ENCODE assay signal across 25 cellular contexts in the genomic region with DNA sequence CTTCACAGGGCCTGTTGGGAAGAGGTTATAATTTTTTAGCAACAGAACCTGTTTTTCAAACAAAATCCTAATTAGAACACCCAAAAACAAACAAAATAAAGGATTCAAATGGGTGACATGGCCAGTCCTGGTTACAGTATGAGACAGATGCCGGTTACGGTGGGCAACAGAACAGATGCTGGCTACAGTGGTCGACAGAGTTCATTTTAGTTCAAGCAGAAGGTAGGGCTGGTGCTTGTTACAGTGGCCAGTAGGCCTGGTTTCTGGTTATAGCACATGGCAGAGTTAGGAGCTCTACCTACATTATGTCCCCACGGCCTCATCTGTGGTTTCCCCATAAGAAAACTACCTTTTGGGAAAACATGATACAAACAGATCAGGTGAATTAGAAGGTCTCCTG.
DNase-seq lines count a peak whose midpoint lies in the region; ATAC-seq and TF ChIP-seq lines count a peak whose summit lies in the region.
"Had no signal": no experiment of that assay in that cellular context is flagged by ENCODE, and none has a peak within 500 bp of the region (broad histone marks: within the 10 kb centered on the region; RNA-seq: fewer than 3 reads in every experiment).

No MANE protein-coding gene starts in this region.

- no peaks in the 10 kb centered on the region for H3K9me3 ChIP-seq in right cardiac atrium (ENCODE audit: control insufficient read depth, low read length)
- H3K9me3 ChIP-seq in H9 (ENCODE audit: control insufficient read depth, low read depth, low read length), result no peaks in the 10 kb centered on the region
- H3K9me3 ChIP-seq in sigmoid colon, result no peaks in the 10 kb centered on the region
- H3K9me3 ChIP-seq: A549; BE2C; BLaER1 treated with 17β-estradiol and CSF1 and Interleukin-3, amounts not matched to agents 10 nM and 100 nM had no signal

- no peak overlapping the region for H3K4me2 ChIP-seq in H9 (ENCODE audit: insufficient read depth, insufficient read length, low read length)
- H3K4me2 ChIP-seq: A549; BLaER1 treated with 17β-estradiol and CSF1 and Interleukin-3, amounts not matched to agents 10 nM and 100 nM had no signal

- H2AK5ac ChIP-seq in H9 (ENCODE audit: insufficient read length, low read length), result no peak overlapping the region

- H3K56ac ChIP-seq in H9 (ENCODE audit: insufficient read length, low read depth, low read length), result no peak overlapping the region

- 95% methylated on average over 4 of the region's 4 CpGs for WGBS in right cardiac atrium
- no CpG with 5 or more reads among the region's 4 CpGs for WGBS in H9 (ENCODE audit: extremely low coverage, insufficient read length, low lambda C conversion rate)
- WGBS in sigmoid colon, 2 donors, result 94% methylated on average over 4 of the region's 4 CpGs

- H3K27me3 Mint-ChIP-seq in H9 (ENCODE audit: low read depth) (no peaks in the 10 kb centered on the region), glutamatergic neuron (ENCODE audit: unreplicated experiment) (no peaks in the 10 kb centered on the region), neural crest cell (ENCODE audit: low read depth) (no peaks in the 10 kb centered on the region)

- H3K4me1 Mint-ChIP-seq in H9 (peaks cover 0 to 7% of the 10 kb centered on the region in 2 experiments; a peak in 1 of 4 replicates), glutamatergic neuron (ENCODE audit: low read depth, unreplicated experiment) (peaks cover 13% of the 10 kb centered on the region), neural crest cell (peaks cover 4% of the 10 kb centered on the region)
- H3K4me1 Mint-ChIP-seq: CD14-positive monocyte; CD8-positive, alpha-beta memory T cell had no signal

- no peak overlapping the region for H2AFZ ChIP-seq in H9 (ENCODE audit: low read length)
- H2AFZ ChIP-seq: GM23248 had no signal

- no peak overlapping the region for H3K4ac ChIP-seq in H9 (ENCODE audit: low read depth, low read length)

- H4K8ac ChIP-seq in H9 (replicated peaks; ENCODE audit: insufficient read length, low read depth, low read length), result no peak overlapping the region

- ATAC-seq in Right ventricle myocardium superior (ENCODE audit: poor library complexity) (peak; percentile 38), right cardiac atrium (no peak)
- ATAC-seq: A549, GM12878, HCT116 had no signal

- TF ChIP-seq CTCF in H9 (conservative IDR thresholded peaks at IDR 0.05) (no peak), glutamatergic neuron (IDR thresholded peaks at IDR 0.05; ENCODE audit: partially characterized antibody, unreplicated experiment) (no peak), neural crest cell (conservative IDR thresholded peaks at IDR 0.05) (no peak), sigmoid colon (IDR thresholded peaks at IDR 0.05) (no peak)

- no peaks in the 10 kb centered on the region for H3K79me2 ChIP-seq in H9 (ENCODE audit: insufficient read depth, low read length)

- H3K27me3 ChIP-seq in right cardiac atrium (ENCODE audit: control insufficient read depth, insufficient read depth) (no peaks in the 10 kb centered on the region), H9 (ENCODE audit: insufficient read depth, low read length) (no peaks in the 10 kb centered on the region), sigmoid colon (no peaks in the 10 kb centered on the region)
- H3K27me3 ChIP-seq: BE2C; BLaER1 treated with 17β-estradiol and CSF1 and Interleukin-3, amounts not matched to agents 10 nM and 100 nM had no signal

- no peak overlapping the region for H2BK15ac ChIP-seq in H9 (ENCODE audit: low read depth, low read length)

- H3K14ac ChIP-seq in H9 (ENCODE audit: insufficient read depth, low read length), result no peak overlapping the region

- no peak for TF ChIP-seq EP300 in sigmoid colon (IDR thresholded peaks at IDR 0.05)

- intact Hi-C loops in Right ventricle myocardium superior (cut with DNase I), result no loop called here
- intact Hi-C loops in right cardiac atrium (cut with DNase I), result no loop called here
- intact Hi-C loops in sigmoid colon (cut with DNase I), result no loop called here

- no peak overlapping the region for H3K18ac ChIP-seq in H9 (ENCODE audit: insufficient read length, low read depth, low read length)

- no peak overlapping the region for H4K5ac ChIP-seq in H9 (ENCODE audit: insufficient read length, low read depth, low read length)

- H3K36me3 Mint-ChIP-seq in H9 (ENCODE audit: insufficient read depth in 1 of 3, low read depth in 3 of 3) (no peaks in the 10 kb centered on the region), glutamatergic neuron (ENCODE audit: unreplicated experiment) (no peaks in the 10 kb centered on the region), neural crest cell (ENCODE audit: low read depth) (peaks cover 3% of the 10 kb centered on the region)
- H3K36me3 Mint-ChIP-seq: CD14-positive monocyte; CD8-positive, alpha-beta memory T cell had no signal

- no peak overlapping the region for H4K91ac ChIP-seq in H9 (ENCODE audit: insufficient read length, low read depth, low read length)

- H3K79me1 ChIP-seq in H9 (ENCODE audit: insufficient read depth, low read depth, low read length, poor library complexity, severe bottlenecking), result no peaks in the 10 kb centered on the region

- H4K20me1 ChIP-seq in H9 (ENCODE audit: control insufficient read depth, insufficient read depth, insufficient read length), result no peaks in the 10 kb centered on the region
- H4K20me1 ChIP-seq: BLaER1 treated with 17β-estradiol and CSF1 and Interleukin-3, amounts not matched to agents 10 nM and 100 nM had no signal

- H3K23ac ChIP-seq in H9 (ENCODE audit: insufficient read length, low read depth, low read length), result no peak overlapping the region

- no peak for TF ChIP-seq POLR2A in sigmoid colon (IDR thresholded peaks at IDR 0.05)

- H3K27ac ChIP-seq in right cardiac atrium (ENCODE audit: low read length) (no peak overlapping the region), H9 (ENCODE audit: insufficient read length, low read depth, low read length) (no peak overlapping the region), sigmoid colon (no peak overlapping the region)
- H3K27ac ChIP-seq: A549; BLaER1 treated with 17β-estradiol and CSF1 and Interleukin-3, amounts not matched to agents 10 nM and 100 nM had no signal

- H2BK120ac ChIP-seq in H9 (ENCODE audit: low read depth, low read length, poor library complexity, severe bottlenecking), result no peak overlapping the region

- H3K23me2 ChIP-seq in H9 (ENCODE audit: insufficient read length, low read depth, low read length, poor library complexity, severe bottlenecking), result no peaks in the 10 kb centered on the region

- H3K4me1 ChIP-seq in right cardiac atrium (ENCODE audit: control insufficient read depth, insufficient read depth, low read length) (no peaks in the 10 kb centered on the region), H9 (ENCODE audit: insufficient read depth, low read length) (no peaks in the 10 kb centered on the region; the same call in 1 of the 2 replicates), sigmoid colon (peaks cover 0 to 32% (median 17%) of the 10 kb centered on the region in 4 donors)
- H3K4me1 ChIP-seq: A549; BE2C; BLaER1 treated with 17β-estradiol and CSF1 and Interleukin-3, amounts not matched to agents 10 nM and 100 nM had no signal

- H2BK20ac ChIP-seq in H9 (ENCODE audit: low read depth, low read length, poor library complexity, severe bottlenecking), result no peak overlapping the region

- H3K27ac Mint-ChIP-seq in H9, result peak overlapping the region in 2 of 3 experiments; percentile 23 to 50; a peak in 1 of 7 replicates
- H3K27ac Mint-ChIP-seq in glutamatergic neuron (ENCODE audit: unreplicated experiment), result peak overlapping the region; percentile 67
- H3K27ac Mint-ChIP-seq in neural crest cell (ENCODE audit: unreplicated experiment), result peak overlapping the region; percentile 19
- H3K27ac Mint-ChIP-seq: CD14-positive monocyte; CD4-positive, alpha-beta T cell; CD8-positive, alpha-beta memory T cell had no signal

- no peak overlapping the region for H3T11ph ChIP-seq in H9 (ENCODE audit: low read length)

- H2BK12ac ChIP-seq in H9 (ENCODE audit: insufficient read length, low read depth, low read length), result no peak overlapping the region

- H3K4me3 ChIP-seq in right cardiac atrium (ENCODE audit: low read length) (no peak overlapping the region), sigmoid colon (no peak overlapping the region)
- H3K4me3 ChIP-seq: A549; BLaER1 treated with 17β-estradiol and CSF1 and Interleukin-3, amounts not matched to agents 10 nM and 100 nM; GM12878; GM23248 had no signal

- no peak overlapping the region for H3K4me3 Mint-ChIP-seq in H9
- no peak overlapping the region for H3K4me3 Mint-ChIP-seq in glutamatergic neuron (ENCODE audit: unreplicated experiment)
- H3K4me3 Mint-ChIP-seq in neural crest cell, result no peak overlapping the region
- H3K4me3 Mint-ChIP-seq: CD14-positive monocyte; CD4-positive, alpha-beta T cell; CD8-positive, alpha-beta memory T cell had no signal

- DNase-seq in Right ventricle myocardium superior, result no peak
- no peak for DNase-seq in right cardiac atrium
- DNase-seq in H9, result no peak
- no peak for DNase-seq in glutamatergic neuron
- no peak for DNase-seq in neural crest cell (ENCODE audit: low read depth, low spot score)
- DNase-seq in sigmoid colon, result no peak
- no peak for DNase-seq in activated CD4-positive, CD25-positive, alpha-beta regulatory T cell (lab: John Stamatoyannopoulos, UW)
- no peak for DNase-seq in stimulated activated CD4-positive, alpha-beta T cell treated with anti-CD3 and anti-CD28 coated beads, Interleukin-4, amount 100 ng/mL, for 1 hour
- DNase-seq: 8988T; ACHN; AML-193; BE2C; CD4-positive, alpha-beta T cell; CD8-positive, alpha-beta memory T cell; DMS 273 treated with DMSO at 0.1 percent for 48 hours; DMS79; EL; GDM1; GM23248; H7 had no signal

- no peak overlapping the region for H3K9ac ChIP-seq in H9 (ENCODE audit: extremely low read depth, insufficient read length, low read length)
- H3K9ac ChIP-seq: BLaER1 treated with 17β-estradiol and CSF1 and Interleukin-3, amounts not matched to agents 10 nM and 100 nM; GM23248 had no signal

- H3K9me3 Mint-ChIP-seq in H9, result peaks cover 0 to 3% of the 10 kb centered on the region in 2 experiments; a peak in 1 of 5 replicates
- no peaks in the 10 kb centered on the region for H3K9me3 Mint-ChIP-seq in glutamatergic neuron (ENCODE audit: unreplicated experiment)
- H3K9me3 Mint-ChIP-seq in neural crest cell, result no peaks in the 10 kb centered on the region
- H3K9me3 Mint-ChIP-seq: CD4-positive, alpha-beta T cell had no signal

- H3K36me3 ChIP-seq in sigmoid colon, result no peaks in the 10 kb centered on the region
- H3K36me3 ChIP-seq: BE2C; BLaER1 treated with 17β-estradiol and CSF1 and Interleukin-3, amounts not matched to agents 10 nM and 100 nM had no signal

- no peak overlapping the region for H2BK5ac ChIP-seq in H9 (ENCODE audit: insufficient read length, low read length)
